In the genomic region with DNA sequence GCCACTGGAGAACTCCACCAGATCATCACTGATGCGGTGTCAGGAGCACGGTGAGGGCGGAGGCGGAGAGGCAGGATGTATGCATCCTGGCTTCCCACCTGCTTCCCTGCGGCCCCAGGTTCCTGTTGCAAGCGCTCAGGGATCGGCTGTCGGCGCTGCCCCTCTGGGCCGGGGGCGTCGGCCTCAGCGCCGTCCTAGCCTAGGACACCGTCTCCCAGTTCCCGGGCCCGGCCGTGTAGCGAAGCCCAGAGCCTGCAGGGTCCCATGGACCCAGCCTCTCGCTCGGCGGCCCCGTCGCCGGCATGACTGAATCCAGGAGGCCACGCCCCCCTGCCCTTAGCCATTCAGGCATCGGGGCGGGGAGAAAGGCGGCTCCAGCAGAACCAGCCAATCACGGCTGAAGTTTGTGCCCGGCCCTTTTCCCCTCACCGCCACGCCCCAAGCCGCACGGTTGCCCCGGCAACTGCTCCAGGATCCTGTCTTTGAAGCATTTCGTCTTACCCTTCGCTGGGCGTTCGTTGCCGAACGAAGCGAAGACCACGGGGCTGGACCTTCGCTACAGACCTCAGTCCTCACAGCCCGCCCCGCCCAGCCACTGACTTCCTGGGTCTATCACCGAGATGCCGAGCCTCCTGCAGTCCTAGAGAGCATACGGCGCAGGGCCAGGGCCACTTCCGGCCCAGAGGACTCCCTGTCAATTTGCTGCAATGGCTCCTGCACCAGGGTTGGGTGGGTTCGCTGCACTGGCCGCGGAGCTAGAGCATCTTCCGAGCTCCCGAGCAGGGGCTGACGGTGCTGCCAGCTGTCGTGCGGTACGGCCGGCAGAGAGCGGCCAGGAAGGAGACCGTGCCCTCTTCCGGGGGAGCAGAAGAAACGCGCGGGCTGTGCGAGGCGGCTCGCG, we compare ENCODE assay signal across 8 cellular contexts. TPM values are rescaled to one million over a fixed set of nuclear protein-coding genes. Genes with fewer than 3 reads are reported as not detected.
DNase-seq lines count a peak whose midpoint lies in the region; ATAC-seq and TF ChIP-seq lines count a peak whose summit lies in the region.

No MANE protein-coding gene starts in this region.

- ATAC-seq in GM21737 (IDR thresholded peaks at IDR 0.05; ENCODE audit: unreplicated experiment) = peak; percentile 83
- peak; percentile 95 for ATAC-seq in naive thymus-derived CD4-positive, alpha-beta T cell
- peak; percentile 95 for ATAC-seq in stimulated activated memory B cell treated with anti-CD40 and anti-IgM and Interleukin-4, amounts not matched to agents 10 μg/mL and 1 μg/mL and 100 μg/mL, for 72 hours

- CTCF ChIA-PET in naive thymus-derived CD4-positive, alpha-beta T cell (lab: Charles Lee) = interaction anchor here (0.6 to 11.8 kb wide), 6 partner anchors 10 to 76 kb away, joined by 3 to 244 read pairs (median 4); a partner anchor contains a TSS

- peak overlapping the region; percentile 92 to 99 (median 96) for H3K4me3 Mint-ChIP-seq in naive thymus-derived CD4-positive, alpha-beta T cell
- peak overlapping the region; percentile 98 for H3K4me3 Mint-ChIP-seq in stimulated activated memory B cell treated with anti-CD40 and anti-IgM and Interleukin-4, amounts not matched to agents 10 μg/mL and 1 μg/mL and 100 μg/mL, for 72 hours

- H3K9me3 Mint-ChIP-seq in naive thymus-derived CD4-positive, alpha-beta T cell = no peaks in the 10 kb centered on the region
- no peaks in the 10 kb centered on the region for H3K9me3 Mint-ChIP-seq in stimulated activated memory B cell treated with anti-CD40 and anti-IgM and Interleukin-4, amounts not matched to agents 10 μg/mL and 1 μg/mL and 100 μg/mL, for 72 hours

- WGBS in esophagus squamous epithelium, 2 donors = 0% methylated on average over 12 to 16 of the region's 72 CpGs

- peak; percentile 37 for TF ChIP-seq CTCF in DOHH2 (IDR thresholded peaks at IDR 0.05; ENCODE audit: low read depth, low read length, poor library complexity, severe bottlenecking)
- no peak for TF ChIP-seq CTCF in KMS-11 (conservative IDR thresholded peaks at IDR 0.05; ENCODE audit: low read depth, low read length)
- TF ChIP-seq CTCF in esophagus squamous epithelium (IDR thresholded peaks at IDR 0.05) = peak in 3 of 6 experiments; percentile 5 to 35 (median 30)

- peak overlapping the region; percentile 68 for H2AFZ ChIP-seq in KMS-11 (ENCODE audit: low read depth)

- no peaks in the 10 kb centered on the region for H3K9me2 ChIP-seq in DOHH2 (replicated peaks; ENCODE audit: control insufficient read depth, low read length)

- H3K27ac Mint-ChIP-seq in naive thymus-derived CD4-positive, alpha-beta T cell = peak overlapping the region; percentile 85 to 99 (median 97)
- peak overlapping the region; percentile 95 for H3K27ac Mint-ChIP-seq in stimulated activated memory B cell treated with anti-CD40 and anti-IgM and Interleukin-4, amounts not matched to agents 10 μg/mL and 1 μg/mL and 100 μg/mL, for 72 hours

- H3K27me3 Mint-ChIP-seq in naive thymus-derived CD4-positive, alpha-beta T cell = no peaks in the 10 kb centered on the region
- H3K27me3 Mint-ChIP-seq in stimulated activated memory B cell treated with anti-CD40 and anti-IgM and Interleukin-4, amounts not matched to agents 10 μg/mL and 1 μg/mL and 100 μg/mL, for 72 hours = no peaks in the 10 kb centered on the region

- H3K4me3 ChIP-seq in DOHH2 (ENCODE audit: low read length) = peak overlapping the region; percentile 95
- no peak overlapping the region for H3K4me3 ChIP-seq in KMS-11 (IDR thresholded peaks at IDR 0.05; ENCODE audit: insufficient read depth, low read depth, low read length)
- H3K4me3 ChIP-seq in esophagus squamous epithelium = peak overlapping the region; percentile 52 to 97 (median 71)
- peak overlapping the region; percentile 90 for H3K4me3 ChIP-seq in naive thymus-derived CD4-positive, alpha-beta T cell (ENCODE audit: low read length)

- peaks cover 0 to 15% (median 0%) of the 10 kb centered on the region in 5 donors for H3K36me3 Mint-ChIP-seq in naive thymus-derived CD4-positive, alpha-beta T cell
- peaks cover 6% of the 10 kb centered on the region for H3K36me3 Mint-ChIP-seq in stimulated activated memory B cell treated with anti-CD40 and anti-IgM and Interleukin-4, amounts not matched to agents 10 μg/mL and 1 μg/mL and 100 μg/mL, for 72 hours

- intact Hi-C loops in esophagus squamous epithelium (cut with DNase I) = no loop called here
- intact Hi-C loops in naive thymus-derived CD4-positive, alpha-beta T cell (cut with micrococcal nuclease) = loop anchor here (1.0 to 2.0 kb wide), 10 partner anchors 10 to 377 kb away; a partner anchor contains a TSS

- H3K27ac ChIP-seq in DOHH2 (ENCODE audit: low read depth, low read length) (peak overlapping the region; percentile 31), KMS-11 (peak overlapping the region; percentile 57), esophagus squamous epithelium (peak overlapping the region; percentile 71 to 88 (median 76))
- peak overlapping the region; percentile 75 for H3K27ac ChIP-seq in naive thymus-derived CD4-positive, alpha-beta T cell (ENCODE audit: low read depth, low read length)

- H3K79me2 ChIP-seq in DOHH2 (ENCODE audit: control insufficient read depth, low read length) (no peaks in the 10 kb centered on the region), KMS-11 (ENCODE audit: insufficient read depth, low read depth) (no peaks in the 10 kb centered on the region)

- H3K27me3 ChIP-seq in DOHH2 (ENCODE audit: control insufficient read depth, low read length) (peaks cover 5% of the 10 kb centered on the region; the same call in 1 of the 2 replicates), KMS-11 (ENCODE audit: insufficient read depth, low read depth) (peaks cover 20% of the 10 kb centered on the region; the same call in 1 of the 2 replicates), esophagus squamous epithelium (no peaks in the 10 kb centered on the region)
- H3K27me3 ChIP-seq in naive thymus-derived CD4-positive, alpha-beta T cell (ENCODE audit: control insufficient read depth in 2 of 2, insufficient read depth in 2 of 2, low read length in 2 of 2) = no peaks in the 10 kb centered on the region

- peaks cover 20% of the 10 kb centered on the region for H3K36me3 ChIP-seq in DOHH2 (ENCODE audit: control insufficient read depth, low read length)
- H3K36me3 ChIP-seq in KMS-11 (ENCODE audit: insufficient read depth) = no peaks in the 10 kb centered on the region
- peaks cover 5 to 18% (median 10%) of the 10 kb centered on the region in 3 donors for H3K36me3 ChIP-seq in esophagus squamous epithelium
- peaks cover 0 to 6% (median 0%) of the 10 kb centered on the region in 3 experiments for H3K36me3 ChIP-seq in naive thymus-derived CD4-positive, alpha-beta T cell (ENCODE audit: control insufficient read depth in 2 of 3, insufficient read depth in 3 of 3, low read length in 3 of 3)

- peak overlapping the region; percentile 33; the same call in 1 of the 2 replicates for H3K9ac ChIP-seq in KMS-11

- no peaks in the 10 kb centered on the region for H3K9me3 ChIP-seq in DOHH2 (ENCODE audit: control insufficient read depth, insufficient read depth, low read length)
- no peaks in the 10 kb centered on the region for H3K9me3 ChIP-seq in esophagus squamous epithelium
- H3K9me3 ChIP-seq in naive thymus-derived CD4-positive, alpha-beta T cell (ENCODE audit: control insufficient read depth in 2 of 3, low read length in 3 of 3) = no peaks in the 10 kb centered on the region

- POLR2A ChIA-PET in naive thymus-derived CD4-positive, alpha-beta T cell (lab: Charles Lee) = interaction anchor here (0.7 to 7.3 kb wide), 10 partner anchors 10 to 101 kb away, joined by 3 to 182 read pairs (median 6); a partner anchor contains a TSS

- peaks cover 22% of the 10 kb centered on the region for H3K4me1 ChIP-seq in DOHH2 (ENCODE audit: control insufficient read depth, low read length)
- H3K4me1 ChIP-seq in KMS-11 (ENCODE audit: low read depth, poor library complexity, severe bottlenecking) = peaks cover 25% of the 10 kb centered on the region
- H3K4me1 ChIP-seq in esophagus squamous epithelium = peaks cover 6 to 43% (median 32%) of the 10 kb centered on the region in 3 donors
- H3K4me1 ChIP-seq in naive thymus-derived CD4-positive, alpha-beta T cell (ENCODE audit: control insufficient read depth in 2 of 2, insufficient read depth in 2 of 2, low read length in 2 of 2) = peaks cover 20 to 29% of the 10 kb centered on the region in 2 donors

- peak; percentile 98 for DNase-seq in activated T-cell treated with anti-CD3 and anti-CD28 coated beads, Interleukin-2, amount 50 U/mL, for 48 hours
- peak; percentile 67 for DNase-seq in esophagus squamous epithelium (lab: John Stamatoyannopoulos, UW)
- peak; percentile 92 to 97 (median 96) for DNase-seq in naive thymus-derived CD4-positive, alpha-beta T cell

- H4K20me1 ChIP-seq in DOHH2 (ENCODE audit: control insufficient read depth, insufficient read depth, low read depth, low read length) (no peaks in the 10 kb centered on the region), KMS-11 (ENCODE audit: insufficient read depth) (no peaks in the 10 kb centered on the region)

- H3K4me2 ChIP-seq in DOHH2 (ENCODE audit: low read length) (peak overlapping the region; percentile 99), KMS-11 (peak overlapping the region; percentile 83)

- peaks cover 16 to 51% (median 43%) of the 10 kb centered on the region in 7 donors for H3K4me1 Mint-ChIP-seq in naive thymus-derived CD4-positive, alpha-beta T cell
- peaks cover 40% of the 10 kb centered on the region for H3K4me1 Mint-ChIP-seq in stimulated activated memory B cell treated with anti-CD40 and anti-IgM and Interleukin-4, amounts not matched to agents 10 μg/mL and 1 μg/mL and 100 μg/mL, for 72 hours

- 0 out of 2 replicates have a peak, but pooled peaks cover 7% of the 10 kb centered on the region for H3F3A ChIP-seq in DOHH2 (ENCODE audit: control insufficient read depth, insufficient read depth)

- TF ChIP-seq POLR2A in esophagus squamous epithelium (IDR thresholded peaks at IDR 0.05) = peak in 2 of 4 donors; percentile 13 to 42

RNA-seq across cellular contexts. Expression of a gene that starts 10.6 kb away (rescaled TPM):
- polyA plus RNA-seq in PFSK-1 (2012; ENCODE audit: insufficient read length, low read depth) = 10.4 TPM
- 10 to 100 TPM in 1 of 4 donors, 1 to 10 TPM in 3; 3.9 to 14.3 (median 6.4) TPM for total RNA-seq in esophagus squamous epithelium
- 10 to 100 TPM in 3 of 5 experiments, 1 to 10 TPM in 2; 3.8 to 14.0 (median 11.8) TPM for total RNA-seq in naive thymus-derived CD4-positive, alpha-beta T cell
- polyA plus RNA-seq in naive thymus-derived CD4-positive, alpha-beta T cell = 1 to 10 TPM; 1.7 to 3.4 TPM

RNA-seq across cellular contexts. Expression of a gene that starts 11.8 kb away (rescaled TPM):
- polyA plus RNA-seq in PFSK-1 (2012; ENCODE audit: insufficient read length, low read depth) = 27.1 TPM
- total RNA-seq in esophagus squamous epithelium = 10 to 100 TPM in 3 of 4 donors, 1 to 10 TPM in 1; 9.7 to 13.9 (median 11.9) TPM
- total RNA-seq in naive thymus-derived CD4-positive, alpha-beta T cell = under 1 TPM in 1 of 5 experiments, not detected in 4; 0.29 TPM
- under 1 TPM in 1 of 2 donors, not detected in 1; 0.09 TPM for polyA plus RNA-seq in naive thymus-derived CD4-positive, alpha-beta T cell

RNA-seq across cellular contexts. Expression of a gene that starts 25.1 kb away (rescaled TPM):
- polyA plus RNA-seq in PFSK-1 (2012; ENCODE audit: insufficient read length, low read depth) = not detected
- not detected for total RNA-seq in esophagus squamous epithelium
- under 1 TPM in 3 of 5 experiments, not detected in 2; 0.22 to 0.61 (median 0.29) TPM for total RNA-seq in naive thymus-derived CD4-positive, alpha-beta T cell
- polyA plus RNA-seq in naive thymus-derived CD4-positive, alpha-beta T cell = under 1 TPM in 1 of 2 donors, not detected in 1; 0.35 TPM

RNA-seq across cellular contexts. Expression of a gene that starts 58.8 kb away (rescaled TPM):
- 2.5 TPM for polyA plus RNA-seq in PFSK-1 (2012; ENCODE audit: insufficient read length, low read depth)
- 10 to 100 TPM in 3 of 4 donors, 1 to 10 TPM in 1; 4.6 to 31.7 (median 17.3) TPM for total RNA-seq in esophagus squamous epithelium
- total RNA-seq in naive thymus-derived CD4-positive, alpha-beta T cell = 1,000 to 10,000 TPM in 1 of 5 experiments, 100 to 1,000 TPM in 4; 351 to 3,697 (median 587) TPM
- 1,000 to 10,000 TPM; 1,418 to 1,605 TPM for polyA plus RNA-seq in naive thymus-derived CD4-positive, alpha-beta T cell

Comparison
In these comparisons a context has a peak if more than half of its experiments do, and no peak if none do; other contexts are left out.
1. RNA of a gene that starts 11.8 kb away (total RNA-seq): 9.7 to 13.9 TPM in esophagus squamous epithelium; 0.29 TPM in naive thymus-derived CD4-positive, alpha-beta T cell; every median in the first group is over 4 times any median in the second.
2. Peak in every context shown above with its lines, with median percentiles within 50 percentile points of each other: H3K27ac ChIP-seq, ATAC-seq and DNase-seq.